ENCODE assay signal across 1 cellular context in the genomic region with DNA sequence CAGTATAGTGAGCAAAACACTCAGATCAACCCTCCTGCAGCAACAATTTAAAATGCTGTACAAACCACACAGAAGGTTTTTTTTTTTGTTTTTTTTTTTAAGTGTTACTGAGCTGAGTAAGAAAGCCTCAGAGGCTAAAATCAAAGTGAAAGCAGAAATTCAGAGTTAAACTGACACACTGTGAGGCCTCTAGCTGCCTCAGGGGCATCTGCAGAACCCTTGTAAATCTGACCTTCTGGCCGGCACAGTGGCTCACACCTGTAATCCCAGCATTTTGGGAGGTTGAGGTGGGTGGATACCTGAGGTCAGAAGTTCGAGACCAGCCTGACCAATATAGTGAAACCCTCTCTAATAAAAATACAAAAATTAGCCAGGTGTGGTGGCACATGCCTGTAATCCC.
TF ChIP-seq lines count a peak whose summit lies in the region.

No MANE protein-coding gene starts in this region.

TF ChIP-seq in IMR-90, 13 proteins besides CTCF, POLR2A, EP300 and RAD21 (continued from another document):
- TF ChIP-seq, protein P1, sequence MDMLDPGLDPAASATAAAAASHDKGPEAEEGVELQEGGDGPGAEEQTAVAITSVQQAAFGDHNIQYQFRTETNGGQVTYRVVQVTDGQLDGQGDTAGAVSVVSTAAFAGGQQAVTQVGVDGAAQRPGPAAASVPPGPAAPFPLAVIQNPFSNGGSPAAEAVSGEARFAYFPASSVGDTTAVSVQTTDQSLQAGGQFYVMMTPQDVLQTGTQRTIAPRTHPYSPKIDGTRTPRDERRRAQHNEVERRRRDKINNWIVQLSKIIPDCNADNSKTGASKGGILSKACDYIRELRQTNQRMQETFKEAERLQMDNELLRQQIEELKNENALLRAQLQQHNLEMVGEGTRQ (IDR thresholded peaks at IDR 0.05; ENCODE audit: low read depth, low read length): no peak
- TF ChIP-seq, protein P2, sequence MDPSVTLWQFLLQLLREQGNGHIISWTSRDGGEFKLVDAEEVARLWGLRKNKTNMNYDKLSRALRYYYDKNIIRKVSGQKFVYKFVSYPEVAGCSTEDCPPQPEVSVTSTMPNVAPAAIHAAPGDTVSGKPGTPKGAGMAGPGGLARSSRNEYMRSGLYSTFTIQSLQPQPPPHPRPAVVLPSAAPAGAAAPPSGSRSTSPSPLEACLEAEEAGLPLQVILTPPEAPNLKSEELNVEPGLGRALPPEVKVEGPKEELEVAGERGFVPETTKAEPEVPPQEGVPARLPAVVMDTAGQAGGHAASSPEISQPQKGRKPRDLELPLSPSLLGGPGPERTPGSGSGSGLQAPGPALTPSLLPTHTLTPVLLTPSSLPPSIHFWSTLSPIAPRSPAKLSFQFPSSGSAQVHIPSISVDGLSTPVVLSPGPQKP (IDR thresholded peaks at IDR 0.05; ENCODE audit: borderline replicate concordance, low read depth, low read length): no peak
- TF ChIP-seq RCOR1 (IDR thresholded peaks at IDR 0.05; ENCODE audit: insufficient replicate concordance, low read length): no peak
- TF ChIP-seq CEBPB (IDR thresholded peaks at IDR 0.05; ENCODE audit: low read depth, low read length): no peak
